ENCODE assay signal across 7 cellular contexts in genomic region chrX:264006-264405, GRCh38. TPM values are rescaled to one million over a fixed set of nuclear protein-coding genes. Genes with fewer than 3 reads are reported as not detected.
A peak's percentile ranks its signal among the peaks of the same experiment; 100 is the strongest.
DNase-seq lines count a peak whose midpoint lies in the region; ATAC-seq and TF ChIP-seq lines count a peak whose summit lies in the region.
"Not testable (repeated sequence)": the region's sequence is repeated elsewhere in the genome, so short reads cannot be mapped to it uniquely, and the experiment has no call there.

No MANE protein-coding gene starts in this region.

- H3K27ac ChIP-seq in C4-2B (peak overlapping the region; percentile 28), right lobe of liver (peak overlapping the region in 2 of 3 donors; percentile 84 to 91)
- H3K27ac ChIP-seq in RWPE2 (ENCODE audit: poor library complexity, severe bottlenecking); neuronal stem cell (replicated peaks; ENCODE audit: low read length); prostate gland: not testable (repeated sequence)

- TF ChIP-seq CTCF in C4-2B (conservative IDR thresholded peaks at IDR 0.05); RWPE2 (IDR thresholded peaks at IDR 0.05; ENCODE audit: poor library complexity, severe bottlenecking); right lobe of liver (IDR thresholded peaks at IDR 0.05); prostate gland (IDR thresholded peaks at IDR 0.05): not testable (repeated sequence)

- H3K18ac ChIP-seq in neuronal stem cell (ENCODE audit: low read length) = not testable (repeated sequence)

- peaks cover 16% of the 10 kb centered on the region for H3K4me1 ChIP-seq in RWPE2 (ENCODE audit: insufficient read depth, poor library complexity, severe bottlenecking)
- peaks cover 0 to 38% (median 14%) of the 10 kb centered on the region in 4 donors for H3K4me1 ChIP-seq in right lobe of liver
- H3K4me1 ChIP-seq in neuronal stem cell (ENCODE audit: control insufficient read depth in 2 of 2, insufficient read depth in 1 of 2, low read depth in 1 of 2, low read length in 2 of 2); prostate gland (replicated peaks): not testable (repeated sequence)

- not testable (repeated sequence) for H3K4ac ChIP-seq in neuronal stem cell (ENCODE audit: low read length)

- not testable (repeated sequence) for ATAC-seq in RWPE2 (ENCODE audit: low read depth); left cardiac atrium; right lobe of liver

- intact Hi-C loops in left cardiac atrium (cut with DNase I); right lobe of liver (cut with DNase I); prostate gland (cut with DNase I): not testable (repeated sequence)

- H2BK12ac ChIP-seq in neuronal stem cell (ENCODE audit: low read length) = not testable (repeated sequence)

- H3K36me3 ChIP-seq in RWPE2 (ENCODE audit: low read depth); right lobe of liver; neuronal stem cell (replicated peaks in 1 of 2; ENCODE audit: control insufficient read depth in 2 of 2, insufficient read depth in 2 of 2, low read length in 2 of 2); prostate gland: not testable (repeated sequence)

- H3K9ac ChIP-seq in neuronal stem cell (ENCODE audit: low read depth, low read length, poor library complexity) = not testable (repeated sequence)

- not testable (repeated sequence) for H3K79me1 ChIP-seq in neuronal stem cell (ENCODE audit: low read depth, low read length)

- not testable (repeated sequence) for H3K23ac ChIP-seq in neuronal stem cell (ENCODE audit: low read depth, low read length, poor library complexity)

- DNase-seq in RWPE2 (ENCODE audit: low spot score) (peak; percentile 59), left cardiac atrium (peak; percentile 4), right lobe of liver (peak in 1 of 3 donors; percentile 42), prostate gland (ENCODE audit: low spot score) (peak; percentile 3)
- peak; percentile 15 for DNase-seq in activated T-cell treated with anti-CD3 and anti-CD28 coated beads, Interleukin-2, amount 50 U/mL, for 24 hours
- DNase-seq in neuronal stem cell (ENCODE audit: low spot score) = not testable (repeated sequence)

- H4K91ac ChIP-seq in neuronal stem cell (ENCODE audit: low read depth, low read length, poor library complexity) = not testable (repeated sequence)

- H3K9me3 ChIP-seq in RWPE2 (ENCODE audit: severe bottlenecking); right lobe of liver; neuronal stem cell (replicated peaks in 1 of 2; ENCODE audit: control insufficient read depth in 2 of 2, insufficient read depth in 1 of 2, low read depth in 1 of 2, low read length in 2 of 2); prostate gland: not testable (repeated sequence)

- H2BK120ac ChIP-seq in neuronal stem cell (ENCODE audit: low read depth, low read length) = not testable (repeated sequence)

- not testable (repeated sequence) for H3K4me3 Mint-ChIP-seq in activated T-cell treated with anti-CD3 and anti-CD28 coated beads, Interleukin-2, amount 50 U/mL, for 24 hours

- H2BK5ac ChIP-seq in neuronal stem cell (ENCODE audit: low read length) = peak overlapping the region; percentile 13

- H3K27me3 ChIP-seq in RWPE2 (ENCODE audit: insufficient read depth, poor library complexity, severe bottlenecking); right lobe of liver; neuronal stem cell (ENCODE audit: control insufficient read depth in 3 of 3, insufficient read depth in 3 of 3, low read depth in 1 of 3, low read length in 3 of 3); prostate gland (replicated peaks; ENCODE audit: insufficient read depth): not testable (repeated sequence)

- H3K4me3 ChIP-seq in RWPE2 (ENCODE audit: severe bottlenecking); right lobe of liver; neuronal stem cell (ENCODE audit: low read length in 2 of 2); prostate gland: not testable (repeated sequence)

- H2AFZ ChIP-seq in neuronal stem cell (ENCODE audit: low read length) = not testable (repeated sequence)

- H3K27me3 Mint-ChIP-seq in activated T-cell treated with anti-CD3 and anti-CD28 coated beads, Interleukin-2, amount 50 U/mL, for 24 hours = not testable (repeated sequence)

- TF ChIP-seq POLR2A in right lobe of liver (IDR thresholded peaks at IDR 0.05); prostate gland (IDR thresholded peaks at IDR 0.05): not testable (repeated sequence)

- H3K27ac Mint-ChIP-seq in activated T-cell treated with anti-CD3 and anti-CD28 coated beads, Interleukin-2, amount 50 U/mL, for 24 hours = not testable (repeated sequence)

- not testable (repeated sequence) for H3K9me3 Mint-ChIP-seq in activated T-cell treated with anti-CD3 and anti-CD28 coated beads, Interleukin-2, amount 50 U/mL, for 24 hours

- H3K4me2 ChIP-seq in neuronal stem cell (ENCODE audit: insufficient read depth, low read length, poor library complexity, severe bottlenecking) = not testable (repeated sequence)

- H2AK5ac ChIP-seq in neuronal stem cell (ENCODE audit: low read depth, low read length) = not testable (repeated sequence)

- H3K4me1 Mint-ChIP-seq in activated T-cell treated with anti-CD3 and anti-CD28 coated beads, Interleukin-2, amount 50 U/mL, for 24 hours (ENCODE audit: low read depth) = not testable (repeated sequence)

- 84% methylated on average over 7 of the region's 16 CpGs for WGBS in right lobe of liver (ENCODE audit: insufficient coverage, low coverage, low lambda C conversion rate, missing lambda C conversion rate)
- no CpG with 5 or more reads among the region's 16 CpGs for WGBS in neuronal stem cell (ENCODE audit: extremely low coverage in 2 of 2, insufficient read length in 2 of 2, insufficient replicate concordance in 1 of 2), 2 donors
- 85% methylated on average over 16 of the region's 16 CpGs for WGBS in prostate gland

- H3K14ac ChIP-seq in neuronal stem cell (ENCODE audit: low read length) = not testable (repeated sequence)

- H3K36me3 Mint-ChIP-seq in activated T-cell treated with anti-CD3 and anti-CD28 coated beads, Interleukin-2, amount 50 U/mL, for 24 hours (ENCODE audit: low read depth) = not testable (repeated sequence)

- H2BK15ac ChIP-seq in neuronal stem cell (ENCODE audit: low read length) = not testable (repeated sequence)

- not testable (repeated sequence) for H4K8ac ChIP-seq in neuronal stem cell (ENCODE audit: low read depth, low read length)

RNA-seq across cellular contexts. Expression of gene PLCXD1, which starts 17.2 kb away (rescaled TPM):
- total RNA-seq in left cardiac atrium (10 to 100 TPM in 1 of 2 donors, 1 to 10 TPM in 1; 2.9 to 13.7 TPM), right lobe of liver (10 to 100 TPM in 1 of 6 experiments, 1 to 10 TPM in 5; 3.4 to 11.2 (median 5.1) TPM), prostate gland (10 to 100 TPM; 12.9 to 20.8 TPM)
- polyA plus RNA-seq in neuronal stem cell (2013, experiment 1 of 2) = 32.6 TPM
- polyA plus RNA-seq in neuronal stem cell (2013, experiment 2 of 2) = 33.7 TPM

RNA-seq across cellular contexts. Expression of gene GTPBP6, which starts 54.6 kb away (rescaled TPM):
- total RNA-seq in left cardiac atrium (10 to 100 TPM; 48.0 to 55.6 TPM), right lobe of liver (10 to 100 TPM; 20.9 to 32.8 (median 23.2) TPM), prostate gland (10 to 100 TPM; 43.9 to 69.6 TPM)
- polyA plus RNA-seq in neuronal stem cell (2013, experiment 1 of 2) = 42.2 TPM
- polyA plus RNA-seq in neuronal stem cell (2013, experiment 2 of 2) = 42.0 TPM
